1 cellular context compared by ENCODE assay signal in genomic region chr1:56444960-56445646, GRCh38.
TF ChIP-seq lines count a peak whose summit lies in the region.

No MANE protein-coding gene starts in this region.

TF ChIP-seq in H1, 55 proteins besides CTCF, POLR2A, EP300 and RAD21:
- TF ChIP-seq ZNF274 (IDR thresholded peaks at IDR 0.05; ENCODE audit: borderline replicate concordance, extremely low read depth, low read length) (no peak), CHD2 (IDR thresholded peaks at IDR 0.05; ENCODE audit: low read length) (no peak), TAF1 (IDR thresholded peaks at IDR 0.05; ENCODE audit: low read depth, low read length) (no peak), BCL11A (IDR thresholded peaks at IDR 0.05; ENCODE audit: low read depth in 2 of 2, low read length in 2 of 2) (no peak), RXRA (IDR thresholded peaks at IDR 0.05; ENCODE audit: insufficient read depth, low read depth, low read length) (no peak), USF2 (IDR thresholded peaks at IDR 0.05; ENCODE audit: low read length) (no peak), SIX5 (IDR thresholded peaks at IDR 0.05; ENCODE audit: low read depth, low read length) (no peak), E2F6 (IDR thresholded peaks at IDR 0.05) (no peak), KDM1A (IDR thresholded peaks at IDR 0.05; ENCODE audit: borderline replicate concordance, low read length) (no peak), JUN (IDR thresholded peaks at IDR 0.05; ENCODE audit: low read depth, low read length) (no peak), SIN3A (conservative IDR thresholded peaks at IDR 0.05 in 1 of 2, IDR thresholded peaks at IDR 0.05 in 1 of 2; ENCODE audit: low read depth in 1 of 2, low read length in 2 of 2) (no peak), KDM4A (IDR thresholded peaks at IDR 0.05; ENCODE audit: low read depth, low read length, severe bottlenecking) (no peak), ATF2 (IDR thresholded peaks at IDR 0.05; ENCODE audit: low read length) (no peak), FOSL1 (IDR thresholded peaks at IDR 0.05; ENCODE audit: insufficient read depth, low read depth, low read length) (no peak), SRF (IDR thresholded peaks at IDR 0.05; ENCODE audit: low read depth, low read length) (no peak), SP2 (IDR thresholded peaks at IDR 0.05; ENCODE audit: low read length) (no peak), CBX8 (IDR thresholded peaks at IDR 0.05; ENCODE audit: borderline replicate concordance, low read depth, low read length) (no peak), SP4 (IDR thresholded peaks at IDR 0.05; ENCODE audit: low read length) (no peak), SAP30 (IDR thresholded peaks at IDR 0.05; ENCODE audit: insufficient read depth, insufficient replicate concordance, low read length) (no peak), SIRT6 (IDR thresholded peaks at IDR 0.05; ENCODE audit: low read length) (no peak)
